ENCODE assay signal across 7 cellular contexts in genomic region chr10:5628798-5629788, GRCh38. TPM values are rescaled to one million over a fixed set of nuclear protein-coding genes. Genes with fewer than 3 reads are reported as not detected.
A peak's percentile ranks its signal among the peaks of the same experiment; 100 is the strongest.
DNase-seq lines count a peak whose midpoint lies in the region; ATAC-seq, FAIRE-seq and TF ChIP-seq lines count a peak whose summit lies in the region.

No MANE protein-coding gene starts in this region.

- ATAC-seq in GM21576 (IDR thresholded peaks at IDR 0.05; ENCODE audit: unreplicated experiment): peak; percentile 44
- ATAC-seq in HG03139 (IDR thresholded peaks at IDR 0.05; ENCODE audit: unreplicated experiment): no peak

- H3F3A ChIP-seq in smooth muscle cell (ENCODE audit: low read depth): peaks cover 4% of the 10 kb centered on the region

- H3K4me3 ChIP-seq in Peyer's patch (peak overlapping the region in 1 of 4 donors; percentile 9), fibroblast of mammary gland (ENCODE audit: control insufficient read depth, low read depth, low read length) (peak overlapping the region; percentile 37), smooth muscle cell (peak overlapping the region; percentile 29)

- peak overlapping the region; percentile 75 for H2AFZ ChIP-seq in smooth muscle cell (ENCODE audit: low read depth)

- FAIRE-seq in H54 (lab: Jason Lieb, UNC): no peak

- no peak for TF ChIP-seq POLR2A in Peyer's patch (IDR thresholded peaks at IDR 0.05)
- TF ChIP-seq POLR2A in H54 (IDR thresholded peaks at IDR 0.05; ENCODE audit: low read depth, low read length): no peak

- no peaks in the 10 kb centered on the region for H3K27me3 ChIP-seq in Peyer's patch
- H3K27me3 ChIP-seq in smooth muscle cell (ENCODE audit: low read depth): no peaks in the 10 kb centered on the region

- H3K4me2 ChIP-seq in smooth muscle cell: peak overlapping the region; percentile 77

- 44% methylated on average over 10 of the region's 10 CpGs for WGBS in smooth muscle cell (ENCODE audit: low lambda C conversion rate)

- H4K20me1 ChIP-seq in smooth muscle cell (ENCODE audit: low read depth): no peaks in the 10 kb centered on the region

- TF ChIP-seq CTCF in Peyer's patch (IDR thresholded peaks at IDR 0.05) (no peak), fibroblast of mammary gland (conservative IDR thresholded peaks at IDR 0.05; ENCODE audit: control insufficient read depth, insufficient read depth, low read depth, low read length) (no peak), smooth muscle cell (IDR thresholded peaks at IDR 0.05; ENCODE audit: borderline replicate concordance, insufficient read depth, poor library complexity, severe bottlenecking) (no peak)

- H3K36me3 ChIP-seq in Peyer's patch (no peaks in the 10 kb centered on the region), smooth muscle cell (ENCODE audit: low read depth) (no peaks in the 10 kb centered on the region)

- H3K27ac ChIP-seq in Peyer's patch: peak overlapping the region in 3 of 4 donors; percentile 1 to 44 (median 27)
- H3K27ac ChIP-seq in smooth muscle cell (ENCODE audit: low read depth): peak overlapping the region; percentile 72

- in situ Hi-C loops in G401 (cut with HindIII; ENCODE audit: low sequenced_read_pairs): no loop called here

- DNase-seq in Peyer's patch (no peak), fibroblast of mammary gland (ENCODE audit: low read depth) (peak; percentile 46), smooth muscle cell (lab: John Stamatoyannopoulos, UW; ENCODE audit: unreplicated experiment) (no peak), G401 (ENCODE audit: low spot score) (no peak), H54 (ENCODE audit: insufficient read length, low spot score) (no peak)

- H3K9me3 ChIP-seq in Peyer's patch (no peaks in the 10 kb centered on the region), smooth muscle cell (replicated peaks; ENCODE audit: low read depth) (no peaks in the 10 kb centered on the region)

- peaks cover 0 to 18% (median 4%) of the 10 kb centered on the region in 4 donors for H3K4me1 ChIP-seq in Peyer's patch
- no peaks in the 10 kb centered on the region for H3K4me1 ChIP-seq in smooth muscle cell (ENCODE audit: low read depth)

- H3K79me2 ChIP-seq in smooth muscle cell (ENCODE audit: low read depth): no peaks in the 10 kb centered on the region

- peak overlapping the region; percentile 12 for H3K9ac ChIP-seq in smooth muscle cell (ENCODE audit: low read depth)

RNA-seq across cellular contexts. Expression of gene ASB13, which starts 37.3 kb away (rescaled TPM):
- 10 to 100 TPM; 28.1 to 80.9 (median 61.2) TPM for total RNA-seq in Peyer's patch
- 12.6 and 22.6 TPM in 2 replicates for total RNA-seq in smooth muscle cell
- 26.4 and 34.7 TPM in 2 replicates for polyA plus RNA-seq in smooth muscle cell
- total RNA-seq in G401 (2014; rRNA removed; shearing (Covaris generic)): 16.4 and 17.9 TPM in 2 replicates

RNA-seq across cellular contexts. Expression of gene TASOR2, which starts 55.5 kb away (rescaled TPM):
- 100 to 1,000 TPM in 1 of 4 donors, 10 to 100 TPM in 3; 52.8 to 160 (median 80.7) TPM for total RNA-seq in Peyer's patch
- total RNA-seq in smooth muscle cell: 123 and 132 TPM in 2 replicates
- polyA plus RNA-seq in smooth muscle cell: 15.4 and 24.3 TPM in 2 replicates
- 31.4 and 39.7 TPM in 2 replicates for total RNA-seq in G401 (2014; rRNA removed; shearing (Covaris generic))
